7 cellular contexts compared by ENCODE assay signal in genomic region chr12:55930771-55931316, GRCh38. TPM values are rescaled to one million over a fixed set of nuclear protein-coding genes. Genes with fewer than 3 reads are reported as not detected.
DNase-seq lines count a peak whose midpoint lies in the region; ATAC-seq and TF ChIP-seq lines count a peak whose summit lies in the region.

TSS of gene DGKA (plus strand) at chr12:55931162. CDS start at chr12:55936504, 5,342 bp downstream.

- peak within 1 kb of the TSS; percentile 98 for H3K9ac ChIP-seq in Loucy (ENCODE audit: low read depth, low read length, poor library complexity, severe bottlenecking)

- H3K36me3 ChIP-seq in Loucy (ENCODE audit: insufficient read depth, low read length): no peaks in the 10 kb centered on the region

- peak; percentile 84 for DNase-seq in SW480 (ENCODE audit: low spot score)
- peak; percentile 46 to 73 (median 72) for DNase-seq in right cardiac atrium
- DNase-seq in renal cortical epithelial cell (ENCODE audit: low read depth): peak; percentile 59
- DNase-seq in left lobe of liver (ENCODE audit: low spot score): no peak

- peak within 1 kb of the TSS; percentile 96 for H3K4me2 ChIP-seq in Loucy (ENCODE audit: low read depth, low read length, poor library complexity, severe bottlenecking)

- H3K27me3 ChIP-seq in Loucy (ENCODE audit: insufficient read depth, low read length, poor library complexity, severe bottlenecking) (no peaks in the 10 kb centered on the region), right cardiac atrium (ENCODE audit: control insufficient read depth, insufficient read depth) (no peaks in the 10 kb centered on the region)

- ATAC-seq in right cardiac atrium: peak in 1 of 2 donors; percentile 4
- no peak for ATAC-seq in left lobe of liver

- peaks cover 5% of the 10 kb centered on the region for H4K20me1 ChIP-seq in Loucy (ENCODE audit: insufficient read depth, low read length, poor library complexity, severe bottlenecking)

- WGBS in adipose tissue, 3 donors: 34 to 39% (median 35%) methylated on average over 3 of the region's 3 CpGs
- WGBS in right cardiac atrium: 49% methylated on average over 3 of the region's 3 CpGs

- TF ChIP-seq CTCF in GM12872 (IDR thresholded peaks at IDR 0.05; ENCODE audit: insufficient read depth, low read depth, low read length): peak; percentile 70
- TF ChIP-seq CTCF in Loucy (conservative IDR thresholded peaks at IDR 0.05; ENCODE audit: low read length): peak; percentile 76

- H3K4me1 ChIP-seq in Loucy (ENCODE audit: insufficient read depth, low read length, poor library complexity, severe bottlenecking) (peaks cover 54% of the 10 kb centered on the region), right cardiac atrium (ENCODE audit: control insufficient read depth, insufficient read depth, low read length) (peaks cover 12% of the 10 kb centered on the region)

- H3K4me3 ChIP-seq in Loucy (ENCODE audit: low read length, poor library complexity, severe bottlenecking) (peak within 1 kb of the TSS; percentile 100), right cardiac atrium (ENCODE audit: low read length) (peak within 1 kb of the TSS; percentile 84)

- H3F3A ChIP-seq in Loucy (ENCODE audit: low read depth): peaks cover 23% of the 10 kb centered on the region

- H3K9me3 ChIP-seq in Loucy (ENCODE audit: insufficient read depth, low read depth, low read length): no peaks in the 10 kb centered on the region
- no peaks in the 10 kb centered on the region for H3K9me3 ChIP-seq in right cardiac atrium (ENCODE audit: control insufficient read depth, low read length)

- H2AFZ ChIP-seq in Loucy (ENCODE audit: low read length): peak within 1 kb of the TSS; percentile 65

- H3K27ac ChIP-seq in adipose tissue (ENCODE audit: low read depth, low read length): no peak within 1 kb of the TSS
- peak within 1 kb of the TSS; percentile 40 for H3K27ac ChIP-seq in right cardiac atrium (ENCODE audit: low read length)

- peaks cover 62% of the 10 kb centered on the region for H3K79me2 ChIP-seq in Loucy (ENCODE audit: insufficient read depth, low read length)

- no peaks in the 10 kb centered on the region for H3K9me2 ChIP-seq in Loucy (replicated peaks; ENCODE audit: low read depth, low read length)

- intact Hi-C loops in right cardiac atrium (cut with DNase I): loop anchor here in 2 of 4 donors (5.0 to 10.0 kb wide), 3 partner anchors 96 to 189 kb away; partner anchors contain the start of genes DNAJC14 (in 1 of the 2) and GDF11 (in 1 of the 2)

RNA-seq across cellular contexts. Expression of gene DGKA, which starts in this region (rescaled TPM):
- polyA plus RNA-seq in adipose tissue (10 to 100 TPM; 16.9 to 21.4 (median 17.4) TPM), right cardiac atrium (20.3 TPM)
- total RNA-seq in right cardiac atrium (10 to 100 TPM; 11.3 to 25.9 (median 20.3) TPM), renal cortical epithelial cell (92.2 and 105 TPM in 2 replicates), left lobe of liver (4.9 TPM)
